Comparison of ENCODE assay signal across 11 cellular contexts in genomic region chr13:32228330-32229041, GRCh38.
DNase-seq lines count a peak whose midpoint lies in the region; ATAC-seq, FAIRE-seq and TF ChIP-seq lines count a peak whose summit lies in the region.
"Had no signal": no experiment of that assay in that cellular context is flagged by ENCODE, and none has a peak within 500 bp of the region (broad histone marks: within the 10 kb centered on the region; RNA-seq: fewer than 3 reads in every experiment).

No MANE protein-coding gene starts in this region.

- no TSS peak for BruUV-seq in HCT116 (replicated peaks; lab: Mats Ljungman, UMichigan)

- no peak overlapping the region for H3K4me2 ChIP-seq in HCT116 (ENCODE audit: low read length)

- H3K27ac ChIP-seq in HCT116 (ENCODE audit: low read depth, low read length) = no peak overlapping the region
- H3K27ac ChIP-seq: gastroesophageal sphincter, skin epidermis had no signal

- TF ChIP-seq POLR2A in HCT116 (IDR thresholded peaks at IDR 0.05; ENCODE audit: borderline replicate concordance, extremely low read depth, insufficient read depth, insufficient read length) = no peak

- POLR2A ChIA-PET in HCT116 (lab: Charles Lee) = no interaction called here

- no peaks in the 10 kb centered on the region for H3K4me1 ChIP-seq in HCT116 (ENCODE audit: control insufficient read depth in 1 of 2, insufficient read depth in 2 of 2, low read length in 2 of 2)

- no peak overlapping the region for H3K9ac ChIP-seq in HCT116 (ENCODE audit: low read length)

- no peaks in the 10 kb centered on the region for H3K9me3 ChIP-seq in HCT116 (ENCODE audit: control insufficient read depth in 1 of 2, insufficient read depth in 1 of 2, low read depth in 1 of 2, low read length in 2 of 2)
- H3K9me3 ChIP-seq: gastroesophageal sphincter had no signal

- H3K79me2 ChIP-seq in HCT116 (ENCODE audit: insufficient read depth, low read length) = no peaks in the 10 kb centered on the region

- RAD21 ChIA-PET in HCT116 (lab: Charles Lee; ENCODE audit: low non-redundant PET in 1 of 2, low total read pairs in 2 of 2, uncharacterized antibody in 2 of 2, unreplicated experiment in 2 of 2) = no interaction called here

- H3K36me3 ChIP-seq in HCT116 (ENCODE audit: control insufficient read depth in 1 of 2, insufficient read depth in 2 of 2, low read length in 2 of 2) = no peaks in the 10 kb centered on the region

- no peak for TF ChIP-seq RAD21 in HCT116 (IDR thresholded peaks at IDR 0.05; ENCODE audit: low read depth)

- no peak overlapping the region for H2AFZ ChIP-seq in HCT116 (ENCODE audit: low read depth, low read length, poor library complexity, severe bottlenecking)

- H3K9me2 ChIP-seq in HCT116 (ENCODE audit: insufficient read depth) = no peaks in the 10 kb centered on the region

- peak; percentile 6 for DNase-seq in AG08395 (ENCODE audit: low spot score)
- DNase-seq in HCT116 (ENCODE audit: low read depth, low spot score) = peak; percentile 18
- peak; percentile 100 for DNase-seq in NCI-H748 (lab: John Stamatoyannopoulos, UW; ENCODE audit: unreplicated experiment)
- DNase-seq in epithelial cell of esophagus (ENCODE audit: low read depth) = peak; percentile 36
- no peak for DNase-seq in RCC 7860 (ENCODE audit: low spot score)
- DNase-seq: midbrain had no signal

- FAIRE-seq in RCC 7860 (lab: Jason Lieb, UNC) = no peak

- H3K4me3 ChIP-seq in HCT116 (replicated peaks in 1 of 2; ENCODE audit: low read depth in 1 of 2, low read length in 2 of 2) (no peak overlapping the region), epithelial cell of esophagus (ENCODE audit: low read length) (no peak overlapping the region)
- H3K4me3 ChIP-seq: gastroesophageal sphincter, skin epidermis had no signal

- intact Hi-C loops in HCT116 (cut with micrococcal nuclease) = no loop called here

- no peaks in the 10 kb centered on the region for H3K27me3 ChIP-seq in HCT116 (ENCODE audit: insufficient read depth, low read length)
- H3K27me3 ChIP-seq: gastroesophageal sphincter had no signal

- TF ChIP-seq CTCF in HCT116 (IDR thresholded peaks at IDR 0.05 in 2 of 3, conservative IDR thresholded peaks at IDR 0.05 in 1 of 3; ENCODE audit: borderline replicate concordance in 1 of 3, insufficient read depth in 1 of 3, low read depth in 2 of 3, low read length in 2 of 3) = peak in 2 of 3 experiments; percentile 8 to 13; a peak in 1 of 6 replicates
- TF ChIP-seq CTCF in epithelial cell of esophagus (IDR thresholded peaks at IDR 0.05; ENCODE audit: insufficient read depth, low read depth, low read length, missing control alignments) = no peak

- ATAC-seq in HCT116 = peak; percentile 95
- no peak for ATAC-seq in HG03565 (IDR thresholded peaks at IDR 0.05; ENCODE audit: unreplicated experiment)
- ATAC-seq in HG03039 (IDR thresholded peaks at IDR 0.05; ENCODE audit: unreplicated experiment) = no peak
- no peak for ATAC-seq in HG02678 (IDR thresholded peaks at IDR 0.05; ENCODE audit: unreplicated experiment)
- ATAC-seq: gastroesophageal sphincter had no signal

- CTCF ChIA-PET in HCT116 (lab: Charles Lee) = interaction anchor here (1.4 kb wide), 1 partner anchor 18 kb away, joined by 4 read pairs; no protein-coding TSS in a partner anchor

- H4K20me1 ChIP-seq in HCT116 (ENCODE audit: insufficient read depth) = no peaks in the 10 kb centered on the region

TF ChIP-seq in HCT116, 20 proteins besides CTCF, POLR2A, EP300 and RAD21:
- TF ChIP-seq SP1 (IDR thresholded peaks at IDR 0.05; ENCODE audit: low read depth) = no peak
- TF ChIP-seq CBX3 (IDR thresholded peaks at IDR 0.05; ENCODE audit: low read depth) = no peak
- TF ChIP-seq TCF7L2 (IDR thresholded peaks at IDR 0.05; ENCODE audit: borderline replicate concordance, extremely low read depth, insufficient read depth, insufficient read length) = no peak
- no peak for TF ChIP-seq ZFX (IDR thresholded peaks at IDR 0.05)
